Comparison of ENCODE assay signal across 8 cellular contexts in genomic region chr22:37633693-37634504, GRCh38. TPM values are rescaled to one million over a fixed set of nuclear protein-coding genes. Genes with fewer than 3 reads are reported as not detected.
DNase-seq lines count a peak whose midpoint lies in the region; ATAC-seq and TF ChIP-seq lines count a peak whose summit lies in the region.

No MANE protein-coding gene starts in this region.

- WGBS in thyroid gland, 2 donors, result 29 to 34% methylated on average over 9 to 19 of the region's 24 CpGs

- peaks cover 0 to 28% of the 10 kb centered on the region in 2 donors for H3K4me1 ChIP-seq in thyroid gland

- intact Hi-C loops in natural killer cell (cut with micrococcal nuclease), result loop anchor here (10.0 kb wide), 1 partner anchor 211 kb away; the partner anchor contains the start of genes ANKRD54 and EIF3L
- intact Hi-C loops in thyroid gland (cut with DNase I), result no loop called here

- TF ChIP-seq POLR2A in thyroid gland (IDR thresholded peaks at IDR 0.05), result no peak

- TF ChIP-seq CTCF in fibroblast of pulmonary artery (IDR thresholded peaks at IDR 0.05; ENCODE audit: low read length, missing control alignments), result no peak
- TF ChIP-seq CTCF in natural killer cell (IDR thresholded peaks at IDR 0.05), result no peak
- no peak for TF ChIP-seq CTCF in thyroid gland (IDR thresholded peaks at IDR 0.05)

- H3K27me3 Mint-ChIP-seq in natural killer cell (ENCODE audit: low read depth in 2 of 2), result no peaks in the 10 kb centered on the region

- ATAC-seq in HG02623 (IDR thresholded peaks at IDR 0.05; ENCODE audit: unreplicated experiment) (peak; percentile 48), natural killer cell (peak; percentile 57 to 73 (median 59))

- no peaks in the 10 kb centered on the region for H3K9me3 ChIP-seq in thyroid gland

- peak overlapping the region; percentile 77 for H3K4me3 Mint-ChIP-seq in natural killer cell

- peak; percentile 49 for DNase-seq in NCI-H2227 (lab: John Stamatoyannopoulos, UW; ENCODE audit: unreplicated experiment)
- no peak for DNase-seq in NCI-H2227 treated with DMSO at 0.1 percent for 48 hours (lab: John Stamatoyannopoulos, UW)
- peak; percentile 56 for DNase-seq in NCI-H1694 (lab: John Stamatoyannopoulos, UW)
- DNase-seq in activated T-cell treated with anti-CD3 and anti-CD28 coated beads, Interleukin-2, amount 50 U/mL, for 1 hour, result peak; percentile 59
- DNase-seq in fibroblast of pulmonary artery (ENCODE audit: low read depth), result peak; percentile 95
- DNase-seq in natural killer cell, result peak; percentile 66
- DNase-seq in thyroid gland, result peak; percentile 76 to 84

- H3K36me3 ChIP-seq in thyroid gland, result peaks cover 14% of the 10 kb centered on the region in 2 donors

- no peaks in the 10 kb centered on the region for H3K9me3 Mint-ChIP-seq in natural killer cell

- peak overlapping the region; percentile 69 to 84 (median 75) for H3K27ac ChIP-seq in thyroid gland

- peaks cover 56 to 89% of the 10 kb centered on the region in 2 donors for H3K4me1 Mint-ChIP-seq in natural killer cell

- H3K27ac Mint-ChIP-seq in natural killer cell, result peak overlapping the region; percentile 93 to 99

- H3K4me3 ChIP-seq in fibroblast of pulmonary artery (replicated peaks; ENCODE audit: low read depth, low read length), result peak overlapping the region; percentile 32
- H3K4me3 ChIP-seq in thyroid gland (replicated peaks in 1 of 3), result no peak overlapping the region

- no peaks in the 10 kb centered on the region for H3K36me3 Mint-ChIP-seq in natural killer cell

- H3K27me3 ChIP-seq in thyroid gland, result no peaks in the 10 kb centered on the region

RNA-seq across cellular contexts. Expression of gene SH3BP1, which starts 5.6 kb away (rescaled TPM):
- 100 to 1,000 TPM; 163 to 189 (median 163) TPM for total RNA-seq in natural killer cell
- 10 to 100 TPM in 1 of 4 donors, 1 to 10 TPM in 2, under 1 TPM in 1; 0.81 to 10.1 (median 3.3) TPM for total RNA-seq in thyroid gland

RNA-seq across cellular contexts. Expression of gene PDXP, which starts 24.6 kb away (rescaled TPM):
- 10 to 100 TPM in 2 of 3 donors, 1 to 10 TPM in 1; 8.3 to 14.2 (median 13.4) TPM for total RNA-seq in natural killer cell
- 10 to 100 TPM in 3 of 4 donors, 1 to 10 TPM in 1; 4.2 to 15.8 (median 12.3) TPM for total RNA-seq in thyroid gland

RNA-seq across cellular contexts. Expression of gene GGA1, which starts 25.3 kb away (rescaled TPM):
- total RNA-seq in natural killer cell (10 to 100 TPM; 69.3 to 87.8 (median 80.2) TPM), thyroid gland (10 to 100 TPM; 46.2 to 90.5 (median 60.4) TPM)

RNA-seq across cellular contexts. Expression of gene LGALS1, which starts 41.5 kb away (rescaled TPM):
- total RNA-seq in natural killer cell (100 to 1,000 TPM; 195 to 218 (median 214) TPM), thyroid gland (100 to 1,000 TPM; 146 to 212 (median 188) TPM)

RNA-seq across cellular contexts. Expression of gene NOL12, which starts 52.2 kb away (rescaled TPM):
- total RNA-seq in natural killer cell, result 10 to 100 TPM; 28.0 to 45.1 (median 39.0) TPM
- 10 to 100 TPM; 18.7 to 52.6 (median 47.6) TPM for total RNA-seq in thyroid gland

Comparison
In these comparisons a context has a peak if more than half of its experiments do, and no peak if none do; other contexts are left out.
1. RNA of gene SH3BP1, which starts 5.6 kb away (total RNA-seq): 163 to 189 TPM in natural killer cell; 0.81 to 10.1 TPM in thyroid gland; every median in the first group is over 10 times any median in the second.